8 cellular contexts compared by ENCODE assay signal in the genomic region with DNA sequence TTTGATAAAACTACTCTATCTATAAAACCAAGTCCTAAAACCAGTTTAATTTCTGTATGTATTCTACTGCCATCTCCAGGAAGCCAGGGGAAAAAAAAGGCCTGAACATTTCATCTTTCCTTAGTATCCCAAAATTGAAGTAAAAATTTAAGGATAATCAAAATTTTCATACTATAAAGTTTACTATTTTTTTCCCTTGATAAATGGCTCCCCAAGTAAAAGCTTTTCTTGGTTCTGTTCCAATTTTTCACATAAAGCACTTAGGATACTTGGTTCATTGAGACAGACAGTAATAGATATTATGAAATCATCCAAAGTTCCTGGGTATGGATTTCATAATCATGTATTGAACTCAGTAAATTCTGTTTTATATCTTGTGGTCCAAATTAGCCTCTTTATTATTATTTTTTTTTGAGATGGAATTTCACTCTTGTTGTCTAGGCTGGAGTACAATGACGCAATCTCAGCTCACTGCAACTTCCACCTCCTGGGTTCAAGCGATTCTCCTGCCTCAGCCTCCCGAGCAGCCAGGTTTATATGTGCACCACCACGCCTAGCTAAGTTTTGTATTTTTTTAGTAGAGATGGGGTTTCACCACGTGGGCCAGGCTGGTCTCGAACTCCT. TPM values are rescaled to one million over a fixed set of nuclear protein-coding genes. Genes with fewer than 3 reads are reported as not detected.
DNase-seq lines count a peak whose midpoint lies in the region; ATAC-seq, FAIRE-seq and TF ChIP-seq lines count a peak whose summit lies in the region.

No MANE protein-coding gene starts in this region.

- peak overlapping the region in 1 of 7 donors; percentile 35 for H3K27ac Mint-ChIP-seq in CD14-positive monocyte
- no peak overlapping the region for H3K27ac Mint-ChIP-seq in neural crest cell (ENCODE audit: unreplicated experiment)
- H3K27ac Mint-ChIP-seq in activated CD8-positive, alpha-beta memory T cell treated with anti-CD3 and anti-CD28 coated beads, Interleukin-2, amount 10 ng/mL, durations not matched to agents 7 days and 5 days = no peak overlapping the region
- no peak overlapping the region for H3K27ac Mint-ChIP-seq in nephron progenitor cell

- H3K4me3 Mint-ChIP-seq in CD14-positive monocyte = no peak overlapping the region
- no peak overlapping the region for H3K4me3 Mint-ChIP-seq in neural crest cell
- no peak overlapping the region for H3K4me3 Mint-ChIP-seq in activated CD8-positive, alpha-beta memory T cell treated with anti-CD3 and anti-CD28 coated beads, Interleukin-2, amount 10 ng/mL, durations not matched to agents 7 days and 5 days
- H3K4me3 Mint-ChIP-seq in nephron progenitor cell = no peak overlapping the region

- TF ChIP-seq CTCF in CD14-positive monocyte (IDR thresholded peaks at IDR 0.05) (peak; percentile 67), neural crest cell (conservative IDR thresholded peaks at IDR 0.05) (peak; percentile 71), suprapubic skin (IDR thresholded peaks at IDR 0.05) (peak in 1 of 2 donors; percentile 48), nephron progenitor cell (IDR thresholded peaks at IDR 0.05) (no peak)

- DNase-seq in CD14-positive monocyte (ENCODE audit: low spot score) (no peak), M059J (ENCODE audit: low read depth) (peak; percentile 42), neural crest cell (ENCODE audit: low read depth, low spot score) (no peak), 8988T (no peak), suprapubic skin (ENCODE audit: low spot score in 2 of 2) (no peak), nephron progenitor cell (no peak)
- no peak for DNase-seq in activated CD8-positive, alpha-beta memory T cell treated with anti-CD3 and anti-CD28 coated beads, Interleukin-2, amount 10 ng/mL, durations not matched to agents 7 days and 5 days

- TF ChIP-seq POLR2A in suprapubic skin (IDR thresholded peaks at IDR 0.05) = no peak

- no peak for TF ChIP-seq EP300 in suprapubic skin (IDR thresholded peaks at IDR 0.05)

- intact Hi-C loops in CD14-positive monocyte (cut with micrococcal nuclease) = loop anchor here in 1 of 2 donors (5.0 to 10.0 kb wide), 2 partner anchors 50 to 82 kb away; a partner anchor contains a TSS

- CTCF ChIA-PET in activated CD8-positive, alpha-beta memory T cell treated with anti-CD3 and anti-CD28 coated beads, Interleukin-2, amount 10 ng/mL, durations not matched to agents 7 days and 5 days (lab: Charles Lee) = interaction anchor here (0.8 to 1.6 kb wide), 6 partner anchors 46 to 116 kb away, joined by 3 to 5 read pairs (median 4); no protein-coding TSS in a partner anchor

- no peaks in the 10 kb centered on the region for H3K9me3 ChIP-seq in suprapubic skin

- no peaks in the 10 kb centered on the region for H3K27me3 ChIP-seq in suprapubic skin

- ATAC-seq in activated CD8-positive, alpha-beta memory T cell treated with anti-CD3 and anti-CD28 coated beads, Interleukin-2, amount 10 ng/mL, durations not matched to agents 7 days and 5 days = no peak

- no peak overlapping the region for H3K4me3 ChIP-seq in suprapubic skin

- peak; percentile 75 for FAIRE-seq in colon (lab: Jason Lieb, UNC)

- H3K4me1 ChIP-seq in suprapubic skin = no peaks in the 10 kb centered on the region

- 87% methylated on average over 6 of the region's 6 CpGs for WGBS in suprapubic skin

- peaks cover 50 to 51% of the 10 kb centered on the region in 2 donors for H3K36me3 Mint-ChIP-seq in CD14-positive monocyte
- peaks cover 5% of the 10 kb centered on the region for H3K36me3 Mint-ChIP-seq in neural crest cell (ENCODE audit: low read depth)
- H3K36me3 Mint-ChIP-seq in activated CD8-positive, alpha-beta memory T cell treated with anti-CD3 and anti-CD28 coated beads, Interleukin-2, amount 10 ng/mL, durations not matched to agents 7 days and 5 days = peaks cover 18% of the 10 kb centered on the region
- H3K36me3 Mint-ChIP-seq in nephron progenitor cell (ENCODE audit: low read depth) = peaks cover 62% of the 10 kb centered on the region

- no peaks in the 10 kb centered on the region for H3K9me3 Mint-ChIP-seq in CD14-positive monocyte
- H3K9me3 Mint-ChIP-seq in neural crest cell = no peaks in the 10 kb centered on the region
- no peaks in the 10 kb centered on the region for H3K9me3 Mint-ChIP-seq in activated CD8-positive, alpha-beta memory T cell treated with anti-CD3 and anti-CD28 coated beads, Interleukin-2, amount 10 ng/mL, durations not matched to agents 7 days and 5 days (ENCODE audit: low read depth)
- no peaks in the 10 kb centered on the region for H3K9me3 Mint-ChIP-seq in nephron progenitor cell

- no peaks in the 10 kb centered on the region for H3K27me3 Mint-ChIP-seq in CD14-positive monocyte (ENCODE audit: low read depth in 3 of 3)
- no peaks in the 10 kb centered on the region for H3K27me3 Mint-ChIP-seq in neural crest cell (ENCODE audit: low read depth)
- no peaks in the 10 kb centered on the region for H3K27me3 Mint-ChIP-seq in activated CD8-positive, alpha-beta memory T cell treated with anti-CD3 and anti-CD28 coated beads, Interleukin-2, amount 10 ng/mL, durations not matched to agents 7 days and 5 days
- H3K27me3 Mint-ChIP-seq in nephron progenitor cell (ENCODE audit: low read depth, poor library complexity) = no peaks in the 10 kb centered on the region

- H3K36me3 ChIP-seq in suprapubic skin = peaks cover 29% of the 10 kb centered on the region

- no peak overlapping the region for H3K27ac ChIP-seq in suprapubic skin

- H3K4me1 Mint-ChIP-seq in CD14-positive monocyte = no peaks in the 10 kb centered on the region
- H3K4me1 Mint-ChIP-seq in neural crest cell = no peaks in the 10 kb centered on the region
- H3K4me1 Mint-ChIP-seq in activated CD8-positive, alpha-beta memory T cell treated with anti-CD3 and anti-CD28 coated beads, Interleukin-2, amount 10 ng/mL, durations not matched to agents 7 days and 5 days = peaks cover 3% of the 10 kb centered on the region
- H3K4me1 Mint-ChIP-seq in nephron progenitor cell = no peaks in the 10 kb centered on the region

RNA-seq across cellular contexts. Expression of a gene that starts 34.5 kb away (rescaled TPM):
- polyA plus RNA-seq in CD14-positive monocyte = 10 to 100 TPM; 24.8 to 27.0 TPM
- total RNA-seq in M059J (2014; rRNA removed; shearing (Covaris generic)) = 17.0 and 27.3 TPM in 2 replicates
- total RNA-seq in neural crest cell (69.7 and 80.3 TPM in 2 replicates), suprapubic skin (10 to 100 TPM; 11.9 to 35.2 (median 27.2) TPM)
- total RNA-seq in activated CD8-positive, alpha-beta memory T cell treated with anti-CD3 and anti-CD28 coated beads, Interleukin-2, amount 10 ng/mL, durations not matched to agents 7 days and 5 days = 10 to 100 TPM; 54.6 to 74.2 TPM

RNA-seq across cellular contexts. Expression of a gene that starts 46.6 kb away (rescaled TPM):
- 1,000 to 10,000 TPM; 2,046 to 2,079 TPM for polyA plus RNA-seq in CD14-positive monocyte
- 2,649 and 2,950 TPM in 2 replicates for total RNA-seq in M059J (2014; rRNA removed; shearing (Covaris generic))
- 122 and 129 TPM in 2 replicates for total RNA-seq in neural crest cell
- total RNA-seq in activated CD8-positive, alpha-beta memory T cell treated with anti-CD3 and anti-CD28 coated beads, Interleukin-2, amount 10 ng/mL, durations not matched to agents 7 days and 5 days = 100 to 1,000 TPM; 382 to 422 TPM
- 1,000 to 10,000 TPM; 1,379 to 1,734 (median 1,554) TPM for total RNA-seq in suprapubic skin
